In the genomic region with DNA sequence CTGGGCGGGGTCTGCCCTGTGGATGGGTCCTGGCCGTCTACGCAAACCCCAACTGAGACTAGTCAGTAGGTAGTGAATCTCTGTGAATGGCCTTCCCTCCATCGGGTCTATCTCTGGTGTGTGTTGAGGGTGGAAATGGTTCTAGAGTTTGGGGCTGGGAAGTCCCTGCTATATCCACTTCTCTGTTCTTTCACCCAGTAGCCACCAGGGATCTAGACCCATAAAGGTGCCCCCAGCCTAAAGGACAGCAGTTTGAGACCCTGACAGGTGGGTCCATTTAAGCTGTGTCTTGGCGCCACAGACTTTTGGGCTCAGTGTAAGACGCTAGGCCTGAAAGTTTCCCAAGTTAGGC, we compare ENCODE assay signal across 8 cellular contexts. TPM values are rescaled to one million over a fixed set of nuclear protein-coding genes. Genes with fewer than 3 reads are reported as not detected.
DNase-seq lines count a peak whose midpoint lies in the region; ATAC-seq and TF ChIP-seq lines count a peak whose summit lies in the region.

No MANE protein-coding gene starts in this region.

- no peak overlapping the region for H3K9ac ChIP-seq in H9 (ENCODE audit: extremely low read depth, insufficient read length, low read length)

- H3K23ac ChIP-seq in H9 (ENCODE audit: insufficient read length, low read depth, low read length), result no peak overlapping the region

- H3K36me3 Mint-ChIP-seq in H9 (ENCODE audit: insufficient read depth in 1 of 3, low read depth in 3 of 3), result peaks cover 10 to 25% (median 13%) of the 10 kb centered on the region in 3 experiments; a peak in 6 of 7 replicates
- H3K36me3 Mint-ChIP-seq in naive B cell, result peaks cover 7 to 16% of the 10 kb centered on the region in 2 donors

- intact Hi-C loops in posterior vena cava (cut with DNase I), result loop anchor here in 1 of 2 donors (5.0 kb wide), 1 partner anchor 253 kb away; no protein-coding TSS in a partner anchor

- H4K8ac ChIP-seq in H9 (replicated peaks; ENCODE audit: insufficient read length, low read depth, low read length), result no peak overlapping the region

- no peak overlapping the region for H3T11ph ChIP-seq in H9 (ENCODE audit: low read length)

- no peak overlapping the region for H3K4me3 Mint-ChIP-seq in H9
- H3K4me3 Mint-ChIP-seq in naive B cell, result peak overlapping the region; percentile 88 to 100 (median 99)

- no CpG with 5 or more reads among the region's 6 CpGs for WGBS in H9 (ENCODE audit: extremely low coverage, insufficient read length, low lambda C conversion rate)

- peak overlapping the region; percentile 18 for H3K4me2 ChIP-seq in H9 (ENCODE audit: insufficient read depth, insufficient read length, low read length)

- H3K18ac ChIP-seq in H9 (ENCODE audit: insufficient read length, low read depth, low read length), result no peak overlapping the region

- no peak overlapping the region for H2BK120ac ChIP-seq in H9 (ENCODE audit: low read depth, low read length, poor library complexity, severe bottlenecking)

- no peaks in the 10 kb centered on the region for H3K79me1 ChIP-seq in H9 (ENCODE audit: insufficient read depth, low read depth, low read length, poor library complexity, severe bottlenecking)

- H4K20me1 ChIP-seq in H9 (ENCODE audit: control insufficient read depth, insufficient read depth, insufficient read length), result no peaks in the 10 kb centered on the region

- H3K14ac ChIP-seq in H9 (ENCODE audit: insufficient read depth, low read length), result no peak overlapping the region

- ATAC-seq in naive B cell (ENCODE audit: low read depth in 2 of 2) (peak; percentile 27 to 28), GM21515 (IDR thresholded peaks at IDR 0.05; ENCODE audit: unreplicated experiment) (no peak)

- DNase-seq in AG04449 (ENCODE audit: low read depth, low spot score), result no peak
- no peak for DNase-seq in H9
- DNase-seq in coronary artery (ENCODE audit: low spot score), result no peak
- DNase-seq in naive B cell, result peak; percentile 2
- no peak for DNase-seq in NOMO-1 treated with dmso at 0.1 percent for 144 hours (lab: John Stamatoyannopoulos, UW; ENCODE audit: unreplicated experiment)
- no peak for DNase-seq in activated CD8-positive, alpha-beta memory T cell treated with anti-CD3 and anti-CD28 coated beads for 24 hours
- DNase-seq in posterior vena cava (ENCODE audit: low spot score), result no peak

- POLR2A ChIA-PET in AG04449 (lab: Yijun Ruan, JAX), result no interaction called here

- no peak overlapping the region for H2AK5ac ChIP-seq in H9 (ENCODE audit: insufficient read length, low read length)

- H2BK5ac ChIP-seq in H9 (ENCODE audit: insufficient read length, low read length), result no peak overlapping the region

- H3K4me1 Mint-ChIP-seq in H9, result no peaks in the 10 kb centered on the region
- peaks cover 13 to 22% (median 20%) of the 10 kb centered on the region in 3 donors for H3K4me1 Mint-ChIP-seq in naive B cell

- no peaks in the 10 kb centered on the region for H3K79me2 ChIP-seq in H9 (ENCODE audit: insufficient read depth, low read length)

- peaks cover 78 to 84% of the 10 kb centered on the region in 2 experiments for H3K9me3 Mint-ChIP-seq in H9
- peaks cover 0 to 7% (median 0%) of the 10 kb centered on the region in 7 donors for H3K9me3 Mint-ChIP-seq in naive B cell

- H2AFZ ChIP-seq in H9 (ENCODE audit: low read length), result no peak overlapping the region

- no peak for TF ChIP-seq CTCF in AG04449 (IDR thresholded peaks at IDR 0.05; ENCODE audit: insufficient read depth, low read length, missing control alignments)
- no peak for TF ChIP-seq CTCF in H9 (conservative IDR thresholded peaks at IDR 0.05)
- TF ChIP-seq CTCF in coronary artery (IDR thresholded peaks at IDR 0.05), result no peak

- no peak overlapping the region for H4K5ac ChIP-seq in H9 (ENCODE audit: insufficient read length, low read depth, low read length)

- H2BK12ac ChIP-seq in H9 (ENCODE audit: insufficient read length, low read depth, low read length), result no peak overlapping the region

- no peak overlapping the region for H2BK15ac ChIP-seq in H9 (ENCODE audit: low read depth, low read length)

- H3K27ac ChIP-seq in H9 (ENCODE audit: insufficient read length, low read depth, low read length), result no peak overlapping the region
- H3K27ac ChIP-seq in coronary artery, result peak overlapping the region; percentile 65 to 90

- CTCF ChIA-PET in AG04449 (lab: Yijun Ruan, JAX), result interaction anchor here (1.3 kb wide), 1 partner anchor 136 kb away, joined by 3 read pairs; a partner anchor contains a TSS

- H3K4me1 ChIP-seq in H9 (ENCODE audit: insufficient read depth, low read length), result no peaks in the 10 kb centered on the region

- H3K27me3 ChIP-seq in H9 (ENCODE audit: insufficient read depth, low read length), result no peaks in the 10 kb centered on the region

- no peak overlapping the region for H3K4ac ChIP-seq in H9 (ENCODE audit: low read depth, low read length)

- H3K27ac Mint-ChIP-seq in H9 (no peak overlapping the region), naive B cell (peak overlapping the region in 5 of 6 donors; percentile 59 to 96 (median 95))

- no peak overlapping the region for H4K91ac ChIP-seq in H9 (ENCODE audit: insufficient read length, low read depth, low read length)

- no peak overlapping the region for H3K56ac ChIP-seq in H9 (ENCODE audit: insufficient read length, low read depth, low read length)

- H3K4me3 ChIP-seq in AG04449 (ENCODE audit: low read depth, low read length), result peak overlapping the region; percentile 82
- H3K4me3 ChIP-seq in coronary artery, result peak overlapping the region; percentile 84

- no peak overlapping the region for H2BK20ac ChIP-seq in H9 (ENCODE audit: low read depth, low read length, poor library complexity, severe bottlenecking)

- H3K9me3 ChIP-seq in H9 (ENCODE audit: control insufficient read depth, low read depth, low read length), result peaks cover 47% of the 10 kb centered on the region

- H3K27me3 Mint-ChIP-seq in H9 (ENCODE audit: low read depth), result peaks cover 3% of the 10 kb centered on the region; the same call in 1 of the 2 replicates
- no peaks in the 10 kb centered on the region for H3K27me3 Mint-ChIP-seq in naive B cell

- peaks cover 7% of the 10 kb centered on the region for H3K23me2 ChIP-seq in H9 (ENCODE audit: insufficient read length, low read depth, low read length, poor library complexity, severe bottlenecking)

RNA-seq across cellular contexts. Expression of a gene that starts 57.7 kb away (rescaled TPM):
- 2.6 and 3.1 TPM in 2 replicates for total RNA-seq in H9 (2021)
- 10 to 100 TPM in 5 of 6 donors, 1 to 10 TPM in 1; 7.3 to 19.1 (median 13.0) TPM for polyA plus RNA-seq in naive B cell (ENCODE audit: low read depth in 6 of 6)
- 10 to 100 TPM; 11.5 to 13.0 TPM for total RNA-seq in posterior vena cava

RNA-seq across cellular contexts. Expression of a gene that starts 57.7 kb away (rescaled TPM):
- total RNA-seq in H9 (2021), result 4.9 and 5.0 TPM in 2 replicates
- polyA plus RNA-seq in naive B cell (ENCODE audit: low read depth in 6 of 6), result 1 to 10 TPM; 3.4 to 6.9 (median 5.0) TPM
- 1 to 10 TPM; 3.3 to 3.4 TPM for total RNA-seq in posterior vena cava

Comparison
In these comparisons a context has a peak if more than half of its experiments do, and no peak if none do; other contexts are left out.
1. H3K27ac Mint-ChIP-seq: peak in naive B cell (5 of 6); none in H9 (0 of 3).
2. H3K4me3 Mint-ChIP-seq: peak in naive B cell (8 of 8); none in H9 (0 of 2).